In genomic region chr22:30289126-30289979, GRCh38 we compare ENCODE assay signal across 8 cellular contexts. TPM values are rescaled to one million over a fixed set of nuclear protein-coding genes. Genes with fewer than 3 reads are reported as not detected.
DNase-seq lines count a peak whose midpoint lies in the region; ATAC-seq, FAIRE-seq and TF ChIP-seq lines count a peak whose summit lies in the region.

Gene CASTOR1 (minus strand): TSS chr22:30289505. CDS start chr22:30289497, 8 bp downstream.

- no peak for TF ChIP-seq POLR2A in HCT116 (IDR thresholded peaks at IDR 0.05; ENCODE audit: borderline replicate concordance, extremely low read depth, insufficient read depth, insufficient read length)

- H3K4me2 ChIP-seq in HCT116 (ENCODE audit: low read length), result peak within 1 kb of the TSS; percentile 97

- peak within 1 kb of the TSS; percentile 87 for H3K27ac Mint-ChIP-seq in activated naive CD4-positive, alpha-beta T cell treated with anti-CD3 and anti-CD28 coated beads, Interleukin-2, amount 10 ng/mL, durations not matched to agents 7 days and 5 days

- BruUV-seq in HCT116 (replicated peaks; lab: Mats Ljungman, UMichigan), result no TSS peak

- RAD21 ChIA-PET in HCT116 (lab: Charles Lee; ENCODE audit: low non-redundant PET in 1 of 2, low total read pairs in 2 of 2, uncharacterized antibody in 2 of 2, unreplicated experiment in 2 of 2), result interaction anchor here (0.8 to 2.0 kb wide), 3 partner anchors 38 to 95 kb away, joined by 3 to 21 read pairs (median 3); partner anchors contain the start of gene TBC1D10A (in 2 of the 2)

- FAIRE-seq in G401.6 (lab: Jason Lieb, UNC), result peak; percentile 90

- peaks cover 29% of the 10 kb centered on the region for H3K36me3 Mint-ChIP-seq in activated naive CD4-positive, alpha-beta T cell treated with anti-CD3 and anti-CD28 coated beads, Interleukin-2, amount 10 ng/mL, durations not matched to agents 7 days and 5 days

- DNase-seq in HCT116 (ENCODE audit: low read depth, low spot score) (peak; percentile 96), MV-4-11 (lab: John Stamatoyannopoulos, UW) (peak; percentile 91), SK-N-DZ (ENCODE audit: low spot score) (peak; percentile 99), germinal center (ENCODE audit: low spot score) (peak; percentile 95), non-pigmented ciliary epithelial cell (ENCODE audit: low read depth) (peak; percentile 92), superior temporal gyrus (ENCODE audit: extremely low spot score) (peak; percentile 96)
- peak; percentile 96 for DNase-seq in activated naive CD4-positive, alpha-beta T cell treated with anti-CD3 and anti-CD28 coated beads, Interleukin-2, amount 10 ng/mL, durations not matched to agents 7 days and 5 days

- peak within 1 kb of the TSS; percentile 65 to 80 for H3K4me3 ChIP-seq in HCT116 (replicated peaks in 1 of 2; ENCODE audit: low read depth in 1 of 2, low read length in 2 of 2)

- CTCF ChIA-PET in HCT116 (lab: Charles Lee), result interaction anchor here (1.0 to 5.4 kb wide), 8 partner anchors 13 to 184 kb away, joined by 3 to 81 read pairs (median 5); partner anchors contain the start of genes RNF215 and TBC1D10A
- CTCF ChIA-PET in activated naive CD4-positive, alpha-beta T cell treated with anti-CD3 and anti-CD28 coated beads, Interleukin-2, amount 10 ng/mL, durations not matched to agents 7 days and 5 days (lab: Charles Lee), result interaction anchor here (0.6 to 8.7 kb wide), 19 partner anchors 11 to 183 kb away, joined by 3 to 252 read pairs (median 11); partner anchors contain the start of genes RNF215 and TBC1D10A

- no peaks in the 10 kb centered on the region for H3K9me3 ChIP-seq in HCT116 (ENCODE audit: control insufficient read depth in 1 of 2, insufficient read depth in 1 of 2, low read depth in 1 of 2, low read length in 2 of 2)

- TF ChIP-seq CTCF in HCT116 (IDR thresholded peaks at IDR 0.05 in 2 of 3, conservative IDR thresholded peaks at IDR 0.05 in 1 of 3; ENCODE audit: borderline replicate concordance in 1 of 3, insufficient read depth in 1 of 3, low read depth in 2 of 3, low read length in 2 of 3), result no peak

- no peak within 1 kb of the TSS for H2AFZ ChIP-seq in HCT116 (ENCODE audit: low read depth, low read length, poor library complexity, severe bottlenecking)

- no peak for TF ChIP-seq RAD21 in HCT116 (IDR thresholded peaks at IDR 0.05; ENCODE audit: low read depth)

- H3K4me1 ChIP-seq in HCT116 (ENCODE audit: control insufficient read depth in 1 of 2, insufficient read depth in 2 of 2, low read length in 2 of 2), result peaks cover 37 to 54% of the 10 kb centered on the region in 2 experiments

- peak within 1 kb of the TSS; percentile 70 for H3K9ac ChIP-seq in HCT116 (ENCODE audit: low read length)

- H3K79me2 ChIP-seq in HCT116 (ENCODE audit: insufficient read depth, low read length), result no peaks in the 10 kb centered on the region

- H3K4me3 Mint-ChIP-seq in activated naive CD4-positive, alpha-beta T cell treated with anti-CD3 and anti-CD28 coated beads, Interleukin-2, amount 10 ng/mL, durations not matched to agents 7 days and 5 days, result peak within 1 kb of the TSS; percentile 81

- intact Hi-C loops in HCT116 (cut with micrococcal nuclease), result loop anchor here (1.0 to 5.0 kb wide), 2 partner anchors 38 to 138 kb away; partner anchors contain the start of gene MTFP1

- peak; percentile 87 for ATAC-seq in HCT116

- H3K27me3 Mint-ChIP-seq in activated naive CD4-positive, alpha-beta T cell treated with anti-CD3 and anti-CD28 coated beads, Interleukin-2, amount 10 ng/mL, durations not matched to agents 7 days and 5 days, result no peaks in the 10 kb centered on the region

- peak within 1 kb of the TSS; percentile 53 for H3K27ac ChIP-seq in HCT116 (ENCODE audit: low read depth, low read length)

- no peaks in the 10 kb centered on the region for H3K9me2 ChIP-seq in HCT116 (ENCODE audit: insufficient read depth)

- peaks cover 2 to 4% of the 10 kb centered on the region in 2 experiments; a peak in 2 of 4 replicates for H3K36me3 ChIP-seq in HCT116 (ENCODE audit: control insufficient read depth in 1 of 2, insufficient read depth in 2 of 2, low read length in 2 of 2)

- POLR2A ChIA-PET in HCT116 (lab: Charles Lee), result interaction anchor here (0.7 to 1.9 kb wide), 5 partner anchors 12 to 134 kb away, joined by 3 to 10 read pairs (median 6); partner anchors contain the start of gene TBC1D10A

- H3K4me1 Mint-ChIP-seq in activated naive CD4-positive, alpha-beta T cell treated with anti-CD3 and anti-CD28 coated beads, Interleukin-2, amount 10 ng/mL, durations not matched to agents 7 days and 5 days, result peaks cover 72% of the 10 kb centered on the region

- H3K9me3 Mint-ChIP-seq in activated naive CD4-positive, alpha-beta T cell treated with anti-CD3 and anti-CD28 coated beads, Interleukin-2, amount 10 ng/mL, durations not matched to agents 7 days and 5 days, result no peaks in the 10 kb centered on the region

- H4K20me1 ChIP-seq in HCT116 (ENCODE audit: insufficient read depth), result no peaks in the 10 kb centered on the region

- no peaks in the 10 kb centered on the region for H3K27me3 ChIP-seq in HCT116 (ENCODE audit: insufficient read depth, low read length)

TF ChIP-seq in HCT116, 20 proteins besides CTCF, POLR2A, EP300 and RAD21 (continues in another document):
- no peak for TF ChIP-seq YY1 (IDR thresholded peaks at IDR 0.05; ENCODE audit: extremely low read depth, insufficient replicate concordance, low read depth, low read length)
- peak; percentile 68; the same call in 1 of the 2 replicates for TF ChIP-seq MAX (IDR thresholded peaks at IDR 0.05)
- TF ChIP-seq POLR2AphosphoS5 (IDR thresholded peaks at IDR 0.05; ENCODE audit: low read depth, low read length), result peak; percentile 32; the same call in 1 of the 2 replicates
- no peak for TF ChIP-seq CBX3 (IDR thresholded peaks at IDR 0.05; ENCODE audit: low read depth)
- TF ChIP-seq ELF1 (IDR thresholded peaks at IDR 0.05; ENCODE audit: borderline replicate concordance, low read depth), result no peak
- peak; percentile 46; the same call in 1 of the 2 replicates for TF ChIP-seq ZFX (IDR thresholded peaks at IDR 0.05)
- no peak for TF ChIP-seq SRF (IDR thresholded peaks at IDR 0.05; ENCODE audit: low read depth)
- TF ChIP-seq ZBTB33 (IDR thresholded peaks at IDR 0.05; ENCODE audit: extremely low read depth, insufficient replicate concordance, low read length), result no peak
- TF ChIP-seq FOSL1 (IDR thresholded peaks at IDR 0.05; ENCODE audit: low read depth), result no peak
- no peak for TF ChIP-seq CEBPB (IDR thresholded peaks at IDR 0.05; ENCODE audit: low read depth)
- no peak for TF ChIP-seq EZH2phosphoT487 (IDR thresholded peaks at IDR 0.05; ENCODE audit: borderline replicate concordance)
- TF ChIP-seq SIN3A (IDR thresholded peaks at IDR 0.05; ENCODE audit: low read depth), result no peak
- no peak for TF ChIP-seq JUND (IDR thresholded peaks at IDR 0.05)
- peak; percentile 83 for TF ChIP-seq TCF7L2 (IDR thresholded peaks at IDR 0.05; ENCODE audit: borderline replicate concordance, extremely low read depth, insufficient read depth, insufficient read length)
- no peak for TF ChIP-seq REST (IDR thresholded peaks at IDR 0.05; ENCODE audit: low read depth)
- TF ChIP-seq SP1 (IDR thresholded peaks at IDR 0.05; ENCODE audit: low read depth), result peak; percentile 47

RNA-seq across cellular contexts. Expression of gene CASTOR1, which starts in this region (rescaled TPM):
- 6.5 TPM for total RNA-seq in HCT116 (2021; ENCODE audit: unreplicated experiment)
- 5.2 and 5.6 TPM in 2 replicates for polyA plus RNA-seq in HCT116 (2012)
- 3.2 and 4.1 TPM in 2 replicates for polyA plus RNA-seq in SK-N-DZ (2014; cell fraction: cytosol; rRNA removed)
- polyA plus RNA-seq in SK-N-DZ (2014; cell fraction: nucleus; rRNA removed), result 7.9 and 11.9 TPM in 2 replicates

Comparison
In these comparisons a context has a peak if more than half of its experiments do, and no peak if none do; other contexts are left out.
1. Peak in every context shown above with its lines: DNase-seq, ATAC-seq, H3K4me3 ChIP-seq and H3K27ac ChIP-seq.